Comparison of ENCODE assay signal across 1 cellular context in the genomic region with DNA sequence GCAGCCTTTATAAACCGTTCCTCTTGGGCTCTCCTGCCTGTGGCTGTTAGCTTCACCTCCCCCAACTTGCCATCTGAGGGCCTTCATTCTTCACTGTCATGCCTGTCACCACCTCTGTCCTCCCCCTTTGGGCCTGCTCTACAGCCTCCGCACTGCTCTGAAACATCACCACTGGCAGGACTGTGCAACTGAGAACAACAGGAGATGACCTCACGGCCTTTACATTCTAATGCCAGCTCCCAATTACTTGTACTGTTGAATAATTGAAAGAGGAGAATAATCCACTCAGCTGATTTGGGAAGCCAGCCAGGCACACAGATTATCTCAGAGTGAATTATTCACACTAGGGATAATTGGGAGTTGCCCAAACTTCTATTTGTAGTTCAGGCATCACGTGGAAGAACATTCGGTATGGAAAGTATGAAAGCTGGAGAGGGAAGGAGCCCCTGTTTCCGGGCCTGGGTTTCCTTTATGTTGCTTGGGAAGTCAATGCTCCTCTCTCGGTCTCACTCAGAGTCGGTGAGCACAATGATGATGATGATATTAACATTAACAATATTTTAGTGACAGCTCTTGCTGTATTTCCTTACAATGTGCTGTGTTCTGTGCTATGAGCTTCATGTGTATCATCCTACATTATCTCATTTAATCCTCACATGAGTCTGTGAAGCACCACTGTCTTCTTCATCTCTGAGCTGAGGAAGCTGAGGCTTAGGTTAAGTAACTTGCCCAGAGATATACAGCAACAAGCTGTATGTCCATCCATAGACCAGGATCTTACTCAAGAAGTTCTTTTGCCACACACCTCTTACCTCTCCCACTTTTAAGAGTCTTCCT.
TF ChIP-seq lines count a peak whose summit lies in the region.

No MANE protein-coding gene starts in this region.

TF ChIP-seq in K562, 482 proteins besides CTCF, POLR2A, EP300 and RAD21 (continues in another document):
- TF ChIP-seq TAL1 (IDR thresholded peaks at IDR 0.05) (no peak), ZNF165 (CRISPR knock-in tag; IDR thresholded peaks at IDR 0.05; ENCODE audit: borderline replicate concordance) (no peak), ZNF766 (CRISPR knock-in tag; conservative IDR thresholded peaks at IDR 0.05) (peak; percentile 89), SMARCA4 (IDR thresholded peaks at IDR 0.05) (peak; percentile 39; the same call in 1 of the 2 replicates), ZNF224 (CRISPR knock-in tag; IDR thresholded peaks at IDR 0.05) (no peak), ZNF551 (CRISPR knock-in tag; IDR thresholded peaks at IDR 0.05) (no peak), NFATC3 (IDR thresholded peaks at IDR 0.05) (no peak), ZNF253 (CRISPR knock-in tag; conservative IDR thresholded peaks at IDR 0.05) (no peak), XRCC4 (IDR thresholded peaks at IDR 0.05; ENCODE audit: extremely low read depth, insufficient read depth, insufficient read length) (no peak), CBFA2T3 (IDR thresholded peaks at IDR 0.05) (peak; percentile 47; the same call in 1 of the 2 replicates), POU5F1 (IDR thresholded peaks at IDR 0.05; ENCODE audit: borderline replicate concordance, low read depth, low read length, partially characterized antibody) (no peak), MBD2 (IDR thresholded peaks at IDR 0.05; ENCODE audit: borderline replicate concordance, low read depth) (no peak), ZNF347 (CRISPR knock-in tag; IDR thresholded peaks at IDR 0.05; ENCODE audit: low read depth) (no peak), ZNF830 (CRISPR knock-in tag; IDR thresholded peaks at IDR 0.05) (no peak), FOS (IDR thresholded peaks at IDR 0.05; ENCODE audit: extremely low read depth, insufficient read length) (no peak), BRCA1 (IDR thresholded peaks at IDR 0.05) (no peak), BRCA1 (CRISPR knock-in tag; IDR thresholded peaks at IDR 0.05) (no peak), RBM22 (IDR thresholded peaks at IDR 0.05; ENCODE audit: low read depth, low read length, poor library complexity, severe bottlenecking) (no peak), RAD51 (IDR thresholded peaks at IDR 0.05; ENCODE audit: borderline replicate concordance, low read depth) (no peak), MTA3 (IDR thresholded peaks at IDR 0.05; ENCODE audit: borderline replicate concordance) (no peak), ZNF589 (CRISPR knock-in tag; IDR thresholded peaks at IDR 0.05; ENCODE audit: low read depth) (peak; percentile 69), ESRRB (CRISPR knock-in tag; IDR thresholded peaks at IDR 0.05; ENCODE audit: borderline replicate concordance) (no peak), GTF2E2 (tag; IDR thresholded peaks at IDR 0.05) (no peak), SIRT6 (IDR thresholded peaks at IDR 0.05; ENCODE audit: low read depth, low read length) (no peak)
- TF ChIP-seq, protein P1, sequence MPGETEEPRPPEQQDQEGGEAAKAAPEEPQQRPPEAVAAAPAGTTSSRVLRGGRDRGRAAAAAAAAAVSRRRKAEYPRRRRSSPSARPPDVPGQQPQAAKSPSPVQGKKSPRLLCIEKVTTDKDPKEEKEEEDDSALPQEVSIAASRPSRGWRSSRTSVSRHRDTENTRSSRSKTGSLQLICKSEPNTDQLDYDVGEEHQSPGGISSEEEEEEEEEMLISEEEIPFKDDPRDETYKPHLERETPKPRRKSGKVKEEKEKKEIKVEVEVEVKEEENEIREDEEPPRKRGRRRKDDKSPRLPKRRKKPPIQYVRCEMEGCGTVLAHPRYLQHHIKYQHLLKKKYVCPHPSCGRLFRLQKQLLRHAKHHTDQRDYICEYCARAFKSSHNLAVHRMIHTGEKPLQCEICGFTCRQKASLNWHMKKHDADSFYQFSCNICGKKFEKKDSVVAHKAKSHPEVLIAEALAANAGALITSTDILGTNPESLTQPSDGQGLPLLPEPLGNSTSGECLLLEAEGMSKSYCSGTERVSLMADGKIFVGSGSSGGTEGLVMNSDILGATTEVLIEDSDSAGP (CRISPR knock-in tag; IDR thresholded peaks at IDR 0.05): no peak
- TF ChIP-seq, protein P2, sequence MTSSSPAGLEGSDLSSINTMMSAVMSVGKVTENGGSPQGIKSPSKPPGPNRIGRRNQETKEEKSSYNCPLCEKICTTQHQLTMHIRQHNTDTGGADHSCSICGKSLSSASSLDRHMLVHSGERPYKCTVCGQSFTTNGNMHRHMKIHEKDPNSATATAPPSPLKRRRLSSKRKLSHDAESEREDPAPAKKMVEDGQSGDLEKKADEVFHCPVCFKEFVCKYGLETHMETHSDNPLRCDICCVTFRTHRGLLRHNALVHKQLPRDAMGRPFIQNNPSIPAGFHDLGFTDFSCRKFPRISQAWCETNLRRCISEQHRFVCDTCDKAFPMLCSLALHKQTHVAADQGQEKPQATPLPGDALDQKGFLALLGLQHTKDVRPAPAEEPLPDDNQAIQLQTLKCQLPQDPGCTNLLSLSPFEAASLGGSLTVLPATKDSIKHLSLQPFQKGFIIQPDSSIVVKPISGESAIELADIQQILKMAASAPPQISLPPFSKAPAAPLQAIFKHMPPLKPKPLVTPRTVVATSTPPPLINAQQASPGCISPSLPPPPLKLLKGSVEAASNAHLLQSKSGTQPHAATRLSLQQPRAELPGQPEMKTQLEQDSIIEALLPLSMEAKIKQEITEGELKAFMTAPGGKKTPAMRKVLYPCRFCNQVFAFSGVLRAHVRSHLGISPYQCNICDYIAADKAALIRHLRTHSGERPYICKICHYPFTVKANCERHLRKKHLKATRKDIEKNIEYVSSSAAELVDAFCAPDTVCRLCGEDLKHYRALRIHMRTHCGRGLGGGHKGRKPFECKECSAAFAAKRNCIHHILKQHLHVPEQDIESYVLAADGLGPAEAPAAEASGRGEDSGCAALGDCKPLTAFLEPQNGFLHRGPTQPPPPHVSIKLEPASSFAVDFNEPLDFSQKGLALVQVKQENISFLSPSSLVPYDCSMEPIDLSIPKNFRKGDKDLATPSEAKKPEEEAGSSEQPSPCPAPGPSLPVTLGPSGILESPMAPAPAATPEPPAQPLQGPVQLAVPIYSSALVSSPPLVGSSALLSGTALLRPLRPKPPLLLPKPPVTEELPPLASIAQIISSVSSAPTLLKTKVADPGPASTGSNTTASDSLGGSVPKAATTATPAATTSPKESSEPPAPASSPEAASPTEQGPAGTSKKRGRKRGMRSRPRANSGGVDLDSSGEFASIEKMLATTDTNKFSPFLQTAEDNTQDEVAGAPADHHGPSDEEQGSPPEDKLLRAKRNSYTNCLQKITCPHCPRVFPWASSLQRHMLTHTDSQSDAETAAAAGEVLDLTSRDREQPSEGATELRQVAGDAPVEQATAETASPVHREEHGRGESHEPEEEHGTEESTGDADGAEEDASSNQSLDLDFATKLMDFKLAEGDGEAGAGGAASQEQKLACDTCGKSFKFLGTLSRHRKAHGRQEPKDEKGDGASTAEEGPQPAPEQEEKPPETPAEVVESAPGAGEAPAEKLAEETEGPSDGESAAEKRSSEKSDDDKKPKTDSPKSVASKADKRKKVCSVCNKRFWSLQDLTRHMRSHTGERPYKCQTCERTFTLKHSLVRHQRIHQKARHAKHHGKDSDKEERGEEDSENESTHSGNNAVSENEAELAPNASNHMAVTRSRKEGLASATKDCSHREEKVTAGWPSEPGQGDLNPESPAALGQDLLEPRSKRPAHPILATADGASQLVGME (CRISPR knock-in tag; IDR thresholded peaks at IDR 0.05): 0 out of 2 replicates have a peak, but pooled peaks have one; percentile 18
- TF ChIP-seq, protein P3, sequence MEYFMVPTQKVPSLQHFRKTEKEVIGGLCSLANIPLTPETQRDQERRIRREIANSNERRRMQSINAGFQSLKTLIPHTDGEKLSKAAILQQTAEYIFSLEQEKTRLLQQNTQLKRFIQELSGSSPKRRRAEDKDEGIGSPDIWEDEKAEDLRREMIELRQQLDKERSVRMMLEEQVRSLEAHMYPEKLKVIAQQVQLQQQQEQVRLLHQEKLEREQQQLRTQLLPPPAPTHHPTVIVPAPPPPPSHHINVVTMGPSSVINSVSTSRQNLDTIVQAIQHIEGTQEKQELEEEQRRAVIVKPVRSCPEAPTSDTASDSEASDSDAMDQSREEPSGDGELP (CRISPR knock-in tag; IDR thresholded peaks at IDR 0.05; ENCODE audit: borderline replicate concordance): peak; percentile 30; the same call in 1 of the 2 replicates
- TF ChIP-seq, protein P4, sequence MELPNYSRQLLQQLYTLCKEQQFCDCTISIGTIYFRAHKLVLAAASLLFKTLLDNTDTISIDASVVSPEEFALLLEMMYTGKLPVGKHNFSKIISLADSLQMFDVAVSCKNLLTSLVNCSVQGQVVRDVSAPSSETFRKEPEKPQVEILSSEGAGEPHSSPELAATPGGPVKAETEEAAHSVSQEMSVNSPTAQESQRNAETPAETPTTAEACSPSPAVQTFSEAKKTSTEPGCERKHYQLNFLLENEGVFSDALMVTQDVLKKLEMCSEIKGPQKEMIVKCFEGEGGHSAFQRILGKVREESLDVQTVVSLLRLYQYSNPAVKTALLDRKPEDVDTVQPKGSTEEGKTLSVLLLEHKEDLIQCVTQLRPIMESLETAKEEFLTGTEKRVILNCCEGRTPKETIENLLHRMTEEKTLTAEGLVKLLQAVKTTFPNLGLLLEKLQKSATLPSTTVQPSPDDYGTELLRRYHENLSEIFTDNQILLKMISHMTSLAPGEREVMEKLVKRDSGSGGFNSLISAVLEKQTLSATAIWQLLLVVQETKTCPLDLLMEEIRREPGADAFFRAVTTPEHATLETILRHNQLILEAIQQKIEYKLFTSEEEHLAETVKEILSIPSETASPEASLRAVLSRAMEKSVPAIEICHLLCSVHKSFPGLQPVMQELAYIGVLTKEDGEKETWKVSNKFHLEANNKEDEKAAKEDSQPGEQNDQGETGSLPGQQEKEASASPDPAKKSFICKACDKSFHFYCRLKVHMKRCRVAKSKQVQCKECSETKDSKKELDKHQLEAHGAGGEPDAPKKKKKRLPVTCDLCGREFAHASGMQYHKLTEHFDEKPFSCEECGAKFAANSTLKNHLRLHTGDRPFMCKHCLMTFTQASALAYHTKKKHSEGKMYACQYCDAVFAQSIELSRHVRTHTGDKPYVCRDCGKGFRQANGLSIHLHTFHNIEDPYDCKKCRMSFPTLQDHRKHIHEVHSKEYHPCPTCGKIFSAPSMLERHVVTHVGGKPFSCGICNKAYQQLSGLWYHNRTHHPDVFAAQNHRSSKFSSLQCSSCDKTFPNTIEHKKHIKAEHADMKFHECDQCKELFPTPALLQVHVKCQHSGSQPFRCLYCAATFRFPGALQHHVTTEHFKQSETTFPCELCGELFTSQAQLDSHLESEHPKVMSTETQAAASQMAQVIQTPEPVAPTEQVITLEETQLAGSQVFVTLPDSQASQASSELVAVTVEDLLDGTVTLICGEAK (IDR thresholded peaks at IDR 0.05): no peak
- TF ChIP-seq, protein P4 (CRISPR knock-in tag; IDR thresholded peaks at IDR 0.05): no peak
- TF ChIP-seq, protein P5, sequence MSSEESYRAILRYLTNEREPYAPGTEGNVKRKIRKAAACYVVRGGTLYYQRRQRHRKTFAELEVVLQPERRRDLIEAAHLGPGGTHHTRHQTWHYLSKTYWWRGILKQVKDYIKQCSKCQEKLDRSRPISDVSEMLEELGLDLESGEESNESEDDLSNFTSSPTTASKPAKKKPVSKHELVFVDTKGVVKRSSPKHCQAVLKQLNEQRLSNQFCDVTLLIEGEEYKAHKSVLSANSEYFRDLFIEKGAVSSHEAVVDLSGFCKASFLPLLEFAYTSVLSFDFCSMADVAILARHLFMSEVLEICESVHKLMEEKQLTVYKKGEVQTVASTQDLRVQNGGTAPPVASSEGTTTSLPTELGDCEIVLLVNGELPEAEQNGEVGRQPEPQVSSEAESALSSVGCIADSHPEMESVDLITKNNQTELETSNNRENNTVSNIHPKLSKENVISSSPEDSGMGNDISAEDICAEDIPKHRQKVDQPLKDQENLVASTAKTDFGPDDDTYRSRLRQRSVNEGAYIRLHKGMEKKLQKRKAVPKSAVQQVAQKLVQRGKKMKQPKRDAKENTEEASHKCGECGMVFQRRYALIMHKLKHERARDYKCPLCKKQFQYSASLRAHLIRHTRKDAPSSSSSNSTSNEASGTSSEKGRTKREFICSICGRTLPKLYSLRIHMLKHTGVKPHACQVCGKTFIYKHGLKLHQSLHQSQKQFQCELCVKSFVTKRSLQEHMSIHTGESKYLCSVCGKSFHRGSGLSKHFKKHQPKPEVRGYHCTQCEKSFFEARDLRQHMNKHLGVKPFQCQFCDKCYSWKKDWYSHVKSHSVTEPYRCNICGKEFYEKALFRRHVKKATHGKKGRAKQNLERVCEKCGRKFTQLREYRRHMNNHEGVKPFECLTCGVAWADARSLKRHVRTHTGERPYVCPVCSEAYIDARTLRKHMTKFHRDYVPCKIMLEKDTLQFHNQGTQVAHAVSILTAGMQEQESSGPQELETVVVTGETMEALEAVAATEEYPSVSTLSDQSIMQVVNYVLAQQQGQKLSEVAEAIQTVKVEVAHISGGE (CRISPR knock-in tag; IDR thresholded peaks at IDR 0.05): peak in 1 of 3 experiments; percentile 36; a peak in 1 of 6 replicates
